Comparison of ENCODE assay signal across 21 cellular contexts in the genomic region with DNA sequence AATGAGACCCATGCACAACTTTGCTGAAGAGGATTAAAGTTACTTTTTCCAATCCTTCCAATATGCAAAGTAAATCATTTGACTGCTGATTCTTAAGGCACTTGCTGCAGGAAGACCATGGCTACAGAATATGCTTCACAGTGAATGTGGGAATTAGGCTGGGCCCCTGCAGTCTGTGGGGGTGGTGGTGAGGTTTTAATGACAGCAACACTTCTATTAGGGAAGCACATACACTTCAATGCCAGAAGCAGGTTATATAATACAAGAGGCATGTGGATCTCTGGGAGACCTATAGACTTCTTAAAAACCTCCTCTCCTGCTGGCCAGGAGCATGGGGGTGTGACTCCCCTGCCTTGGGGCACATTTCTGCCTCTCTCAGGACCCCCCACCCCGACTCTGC.
"Had no signal": no experiment of that assay in that cellular context is flagged by ENCODE, and none has a peak within 500 bp of the region (broad histone marks: within the 10 kb centered on the region; RNA-seq: fewer than 3 reads in every experiment).

No MANE protein-coding gene starts in this region.

- H3K4me1 ChIP-seq: tibial nerve had no signal

- DNase-seq: activated B cell treated with CpG ODN at 0.5 μM for 24 hours; activated CD4-positive, alpha-beta memory T cell treated with anti-CD3 and anti-CD28 coated beads for 36 hours; activated CD4-positive, alpha-beta T cell treated with anti-CD3 and anti-CD28 coated beads for 4 hours; activated naive CD4-positive, alpha-beta T cell treated with anti-CD3 and anti-CD28 coated beads for 36 hours; activated T-cell treated with anti-CD3 and anti-CD28 coated beads for 4 hours; dermis blood vessel endothelial cell; effector memory CD4-positive, alpha-beta T cell; foreskin fibroblast; glutamatergic neuron; hypothalamus; nephron progenitor cell; occipital lobe; stimulated activated CD4-positive, alpha-beta T cell treated with anti-CD3 and anti-CD28 coated beads, Interleukin-12 subunit alpha, Interleukin-12 subunit beta, amount 100 ng/mL, for 4 hours; stimulated activated CD4-positive, alpha-beta T cell treated with anti-CD3 and anti-CD28 coated beads, Interleukin-1b, Interleukin-23, amount 100 ng/mL, for 48 hours; T-cell; T-helper 9 cell had no signal

- H3K27ac Mint-ChIP-seq: activated B cell treated with CpG ODN at 0.5 μM for 24 hours; activated CD4-positive, alpha-beta memory T cell treated with anti-CD3 and anti-CD28 coated beads for 36 hours; activated naive CD4-positive, alpha-beta T cell treated with anti-CD3 and anti-CD28 coated beads for 36 hours; nephron progenitor cell; progenitor cell of endocrine pancreas; stimulated activated naive CD8-positive, alpha-beta T cell treated with anti-CD3 and anti-CD28 coated beads, Interleukin-15, Interleukin-2, amounts not matched to agents 100 ng/mL and 50 ng/mL, for 24 hours had no signal

- H3K4me1 Mint-ChIP-seq: activated B cell treated with CpG ODN at 0.5 μM for 24 hours had no signal

- H3K9me3 Mint-ChIP-seq: activated B cell treated with CpG ODN at 0.5 μM for 24 hours; activated CD4-positive, alpha-beta memory T cell treated with anti-CD3 and anti-CD28 coated beads for 36 hours; activated naive CD4-positive, alpha-beta T cell treated with anti-CD3 and anti-CD28 coated beads for 36 hours; nephron progenitor cell; stimulated activated naive CD8-positive, alpha-beta T cell treated with anti-CD3 and anti-CD28 coated beads, Interleukin-15, Interleukin-2, amounts not matched to agents 100 ng/mL and 50 ng/mL, for 24 hours; T-cell had no signal

- ATAC-seq: left lobe of liver, SK-N-SH treated with all-trans-retinoic acid at 6 μM for 48 hours, T-cell had no signal

- H3K36me3 Mint-ChIP-seq: activated CD4-positive, alpha-beta memory T cell treated with anti-CD3 and anti-CD28 coated beads for 36 hours; T-cell had no signal

- H3K4me3 ChIP-seq: tibial nerve had no signal

- H3K9me3 ChIP-seq: tibial nerve had no signal

- H3K4me3 Mint-ChIP-seq: activated B cell treated with CpG ODN at 0.5 μM for 24 hours; activated CD4-positive, alpha-beta memory T cell treated with anti-CD3 and anti-CD28 coated beads for 36 hours; activated naive CD4-positive, alpha-beta T cell treated with anti-CD3 and anti-CD28 coated beads for 36 hours; nephron progenitor cell; stimulated activated naive CD8-positive, alpha-beta T cell treated with anti-CD3 and anti-CD28 coated beads, Interleukin-15, Interleukin-2, amounts not matched to agents 100 ng/mL and 50 ng/mL, for 24 hours; T-cell had no signal

- H3K27me3 ChIP-seq: tibial nerve had no signal

- H3K27me3 Mint-ChIP-seq: activated CD4-positive, alpha-beta memory T cell treated with anti-CD3 and anti-CD28 coated beads for 36 hours; progenitor cell of endocrine pancreas; stimulated activated naive CD8-positive, alpha-beta T cell treated with anti-CD3 and anti-CD28 coated beads, Interleukin-15, Interleukin-2, amounts not matched to agents 100 ng/mL and 50 ng/mL, for 24 hours; T-cell had no signal

- H3K27ac ChIP-seq: tibial nerve had no signal
